8 cellular contexts compared by ENCODE assay signal in genomic region chr10:99658622-99659030, GRCh38. TPM values are rescaled to one million over a fixed set of nuclear protein-coding genes. Genes with fewer than 3 reads are reported as not detected.
DNase-seq lines count a peak whose midpoint lies in the region; TF ChIP-seq lines count a peak whose summit lies in the region.

No MANE protein-coding gene starts in this region.

- H3K4me2 ChIP-seq in OCI-LY1 (ENCODE audit: low read length), result peak overlapping the region; percentile 76

- H3K36me3 ChIP-seq in OCI-LY1 (ENCODE audit: insufficient read depth, low read length) (no peaks in the 10 kb centered on the region), prostate gland (no peaks in the 10 kb centered on the region)

- H3K4me3 ChIP-seq in GM12875 (ENCODE audit: low read depth, low read length) (peak overlapping the region; percentile 85), OCI-LY1 (ENCODE audit: low read depth, low read length, poor library complexity, severe bottlenecking) (peak overlapping the region; percentile 82), prostate gland (peak overlapping the region; percentile 76 to 77)

- no peak for TF ChIP-seq CTCF in GM12875 (IDR thresholded peaks at IDR 0.05; ENCODE audit: borderline replicate concordance, insufficient read depth, low read depth, low read length)
- TF ChIP-seq CTCF in OCI-LY1 (IDR thresholded peaks at IDR 0.05; ENCODE audit: low read length), result no peak
- TF ChIP-seq CTCF in prostate gland (IDR thresholded peaks at IDR 0.05), result no peak

- peaks cover 13% of the 10 kb centered on the region for H3K4me1 ChIP-seq in OCI-LY1 (ENCODE audit: insufficient read depth, low read length, severe bottlenecking)
- H3K4me1 ChIP-seq in prostate gland (replicated peaks), result no peaks in the 10 kb centered on the region

- WGBS in prostate gland, result 10% methylated on average over 24 of the region's 24 CpGs

- H3K9me2 ChIP-seq in OCI-LY1 (ENCODE audit: low read depth, low read length), result no peaks in the 10 kb centered on the region

- 0 out of 2 replicates have a peak overlapping the region, but pooled peaks have one; percentile 46 for H2AFZ ChIP-seq in OCI-LY1 (ENCODE audit: low read length)

- no peaks in the 10 kb centered on the region for H4K20me1 ChIP-seq in OCI-LY1 (ENCODE audit: insufficient read depth, low read length)

- H3K79me2 ChIP-seq in OCI-LY1 (ENCODE audit: insufficient read depth, low read length), result no peaks in the 10 kb centered on the region

- H3F3A ChIP-seq in OCI-LY1 (ENCODE audit: insufficient read depth, low read length), result no peaks in the 10 kb centered on the region

- TF ChIP-seq POLR2A in prostate gland (IDR thresholded peaks at IDR 0.05), result no peak

- H3K9me3 ChIP-seq in OCI-LY1 (ENCODE audit: low read length) (no peaks in the 10 kb centered on the region), prostate gland (no peaks in the 10 kb centered on the region)

- intact Hi-C loops in cardiac septum (cut with DNase I) (loop anchor here (1.0 kb wide), 1 partner anchor 37 kb away; no protein-coding TSS in a partner anchor), prostate gland (cut with DNase I) (no loop called here)

- H3K27ac ChIP-seq in OCI-LY1 (ENCODE audit: low read depth, low read length, poor library complexity, severe bottlenecking), result no peak overlapping the region
- peak overlapping the region; percentile 33 to 58 for H3K27ac ChIP-seq in prostate gland

- H3K27me3 ChIP-seq in OCI-LY1 (ENCODE audit: insufficient read depth, low read length) (no peaks in the 10 kb centered on the region), prostate gland (replicated peaks; ENCODE audit: insufficient read depth) (no peaks in the 10 kb centered on the region)

- DNase-seq in activated gamma-delta T cell (lab: John Stamatoyannopoulos, UW) (peak; percentile 11), cardiac septum (ENCODE audit: low spot score) (peak; percentile 78), prostate gland (ENCODE audit: low spot score) (peak; percentile 11), kidney glomerular epithelial cell (lab: John Stamatoyannopoulos, UW) (no peak), DMS114 treated with DMSO at 0.1 percent for 48 hours (lab: John Stamatoyannopoulos, UW; ENCODE audit: unreplicated experiment) (no peak)
- no peak for DNase-seq in NK-92 treated with Interleukin-12 subunit alpha and Interleukin-12 subunit beta, amount 100 ng/mL, for 24 hours (lab: John Stamatoyannopoulos, UW)

- peak overlapping the region; percentile 50; the same call in 1 of the 2 replicates for H3K9ac ChIP-seq in OCI-LY1 (ENCODE audit: low read length)

RNA-seq across cellular contexts. Expression of gene ENTPD7, which starts 0.7 kb away (rescaled TPM):
- total RNA-seq in cardiac septum, result 2.5 TPM
- total RNA-seq in prostate gland, result 10 to 100 TPM in 1 of 2 donors, 1 to 10 TPM in 1; 8.1 to 17.4 TPM

RNA-seq across cellular contexts. Expression of gene SLC25A28, which starts 38.4 kb away (rescaled TPM):
- total RNA-seq in cardiac septum (24.8 TPM), prostate gland (10 to 100 TPM; 16.0 to 50.6 TPM)

Comparison
In these comparisons a context has a peak if more than half of its experiments do, and no peak if none do; other contexts are left out.
1. DNase-seq: peak in activated gamma-delta T cell (single experiment), cardiac septum (single experiment) and prostate gland (single experiment); none in kidney glomerular epithelial cell (single experiment), DMS114 treated with DMSO at 0.1 percent for 48 hours (single experiment) and NK-92 treated with Interleukin-12 subunit alpha and Interleukin-12 subunit beta, amount 100 ng/mL, for 24 hours (single experiment).
2. Peak in every context shown above with its lines, with median percentiles within 50 percentile points of each other: H3K4me3 ChIP-seq.